1 cellular context compared by ENCODE assay signal in genomic region chr19:47485210-47485609, GRCh38.
TF ChIP-seq lines count a peak whose summit lies in the region.

No MANE protein-coding gene starts in this region.

TF ChIP-seq in HepG2, 621 proteins besides CTCF, POLR2A, EP300 and RAD21:
- TF ChIP-seq HNF1A (IDR thresholded peaks at IDR 0.05; ENCODE audit: low read depth) (no peak), HNF1A (CRISPR knock-in tag; IDR thresholded peaks at IDR 0.05; ENCODE audit: borderline replicate concordance) (no peak), ZNF768 (CRISPR knock-in tag; IDR thresholded peaks at IDR 0.05) (no peak), SOX5 (CRISPR knock-in tag; IDR thresholded peaks at IDR 0.05; ENCODE audit: borderline replicate concordance) (no peak), IRX3 (CRISPR knock-in tag; IDR thresholded peaks at IDR 0.05; ENCODE audit: borderline replicate concordance, low read depth) (no peak), SP2 (CRISPR knock-in tag; IDR thresholded peaks at IDR 0.05) (no peak), ZNF839 (CRISPR knock-in tag; IDR thresholded peaks at IDR 0.05; ENCODE audit: borderline replicate concordance) (no peak), MNT (IDR thresholded peaks at IDR 0.05) (no peak), FOXA3 (CRISPR knock-in tag; IDR thresholded peaks at IDR 0.05) (no peak), ZBTB25 (CRISPR knock-in tag; IDR thresholded peaks at IDR 0.05) (no peak)
TF ChIP-seq in HepG2: peak in this region for 0.
